ENCODE assay signal across 21 cellular contexts in genomic region chr11:104970756-104971155, GRCh38. TPM values are rescaled to one million over a fixed set of nuclear protein-coding genes. Genes with fewer than 3 reads are reported as not detected.
A peak's percentile ranks its signal among the peaks of the same experiment; 100 is the strongest.
DNase-seq lines count a peak whose midpoint lies in the region; ATAC-seq lines count a peak whose summit lies in the region.
"Had no signal": no experiment of that assay in that cellular context is flagged by ENCODE, and none has a peak within 500 bp of the region (broad histone marks: within the 10 kb centered on the region; RNA-seq: fewer than 3 reads in every experiment).

No MANE protein-coding gene starts in this region.

- peaks cover 3% of the 10 kb centered on the region for H3K36me3 Mint-ChIP-seq in CD4-positive, CD25-positive, alpha-beta regulatory T cell
- peaks cover 4 to 14% (median 14%) of the 10 kb centered on the region in 3 donors for H3K36me3 Mint-ChIP-seq in immature natural killer cell
- H3K36me3 Mint-ChIP-seq in natural killer cell treated with Interleukin-12 subunit alpha and Interleukin-12 subunit beta and Interleukin-15 and Interleukin-18, amount 100 ng/mL, for 72 hours = peaks cover 53% of the 10 kb centered on the region

- H3K4me3 ChIP-seq in CD4-positive, CD25-positive, alpha-beta regulatory T cell (ENCODE audit: low read depth, low read length) = no peak overlapping the region
- H3K4me3 ChIP-seq: A549; BLaER1 treated with 17β-estradiol and CSF1 and Interleukin-3, amounts not matched to agents 10 nM and 100 nM had no signal

- peaks cover 0 to 2% of the 10 kb centered on the region in 2 experiments for H3K9me3 ChIP-seq in CD4-positive, CD25-positive, alpha-beta regulatory T cell (ENCODE audit: control insufficient read depth in 2 of 2, low read length in 2 of 2)

- no peaks in the 10 kb centered on the region for H3K27me3 ChIP-seq in CD4-positive, CD25-positive, alpha-beta regulatory T cell (ENCODE audit: control insufficient read depth, insufficient read depth, low read length)
- H3K27me3 ChIP-seq: BLaER1 treated with 17β-estradiol and CSF1 and Interleukin-3, amounts not matched to agents 10 nM and 100 nM had no signal

- H3K36me3 ChIP-seq in CD4-positive, CD25-positive, alpha-beta regulatory T cell (ENCODE audit: control insufficient read depth, insufficient read depth, low read length) = no peaks in the 10 kb centered on the region

- peaks cover 21% of the 10 kb centered on the region for H3K4me1 ChIP-seq in CD4-positive, CD25-positive, alpha-beta regulatory T cell (ENCODE audit: control insufficient read depth, insufficient read depth, low read length, poor library complexity, severe bottlenecking)
- H3K4me1 ChIP-seq: A549 had no signal

- peak overlapping the region in 2 of 3 donors; percentile 9 to 29 for H3K27ac Mint-ChIP-seq in CD4-positive, CD25-positive, alpha-beta regulatory T cell
- H3K27ac Mint-ChIP-seq in immature natural killer cell = peak overlapping the region in 4 of 6 donors; percentile 7 to 98 (median 58)
- peak overlapping the region; percentile 95 to 100 for H3K27ac Mint-ChIP-seq in natural killer cell treated with Interleukin-12 subunit alpha and Interleukin-12 subunit beta and Interleukin-15 and Interleukin-18, amount 100 ng/mL, for 72 hours
- H3K27ac Mint-ChIP-seq: B cell had no signal

- no peak overlapping the region for H3K4me3 Mint-ChIP-seq in CD4-positive, CD25-positive, alpha-beta regulatory T cell
- H3K4me3 Mint-ChIP-seq in immature natural killer cell = no peak overlapping the region
- no peak overlapping the region for H3K4me3 Mint-ChIP-seq in natural killer cell treated with Interleukin-12 subunit alpha and Interleukin-12 subunit beta and Interleukin-15 and Interleukin-18, amount 100 ng/mL, for 72 hours
- H3K4me3 Mint-ChIP-seq: CD4-positive, alpha-beta memory T cell had no signal

- peaks cover 0 to 14% (median 7%) of the 10 kb centered on the region in 7 donors for H3K9me3 Mint-ChIP-seq in CD4-positive, CD25-positive, alpha-beta regulatory T cell
- peaks cover 3 to 36% (median 17%) of the 10 kb centered on the region in 6 donors for H3K9me3 Mint-ChIP-seq in immature natural killer cell
- H3K9me3 Mint-ChIP-seq in natural killer cell treated with Interleukin-12 subunit alpha and Interleukin-12 subunit beta and Interleukin-15 and Interleukin-18, amount 100 ng/mL, for 72 hours = no peaks in the 10 kb centered on the region

- H3K27ac ChIP-seq in CD4-positive, CD25-positive, alpha-beta regulatory T cell (ENCODE audit: insufficient read depth, low read length, poor library complexity, severe bottlenecking) = no peak overlapping the region
- H3K27ac ChIP-seq: 22Rv1; A549; BLaER1 treated with 17β-estradiol and CSF1 and Interleukin-3, amounts not matched to agents 10 nM and 100 nM; C4-2B had no signal

- H3K4me1 Mint-ChIP-seq in CD4-positive, CD25-positive, alpha-beta regulatory T cell = peaks cover 15 to 28% (median 23%) of the 10 kb centered on the region in 4 donors
- H3K4me1 Mint-ChIP-seq in immature natural killer cell = peaks cover 31 to 33% of the 10 kb centered on the region in 2 donors
- H3K4me1 Mint-ChIP-seq in natural killer cell treated with Interleukin-12 subunit alpha and Interleukin-12 subunit beta and Interleukin-15 and Interleukin-18, amount 100 ng/mL, for 72 hours (ENCODE audit: low read depth in 2 of 2) = peaks cover 39 to 43% of the 10 kb centered on the region in 2 donors

- H3K27me3 Mint-ChIP-seq in CD4-positive, CD25-positive, alpha-beta regulatory T cell = no peaks in the 10 kb centered on the region
- H3K27me3 Mint-ChIP-seq in immature natural killer cell (ENCODE audit: low read depth in 3 of 3) = peaks cover 0 to 2% (median 2%) of the 10 kb centered on the region in 3 donors
- no peaks in the 10 kb centered on the region for H3K27me3 Mint-ChIP-seq in natural killer cell treated with Interleukin-12 subunit alpha and Interleukin-12 subunit beta and Interleukin-15 and Interleukin-18, amount 100 ng/mL, for 72 hours
- H3K27me3 Mint-ChIP-seq: B cell; CD8-positive, alpha-beta memory T cell had no signal

- ATAC-seq in CD4-positive, CD25-positive, alpha-beta regulatory T cell (ENCODE audit: low read depth in 2 of 2) = no peak
- no peak for ATAC-seq in natural killer cell treated with Interleukin-12 subunit alpha and Interleukin-12 subunit beta and Interleukin-15 and Interleukin-18, amount 100 ng/mL, for 72 hours
- no peak for ATAC-seq in HG02840 (IDR thresholded peaks at IDR 0.05; ENCODE audit: low FRiP score, unreplicated experiment)
- ATAC-seq: A549 had no signal

- no peak for DNase-seq in CD4-positive, CD25-positive, alpha-beta regulatory T cell
- peak; percentile 62 for DNase-seq in dermis blood vessel endothelial cell
- DNase-seq in immature natural killer cell = no peak
- DNase-seq in natural killer cell treated with Interleukin-12 subunit alpha and Interleukin-12 subunit beta and Interleukin-15 and Interleukin-18, amount 100 ng/mL, for 72 hours (ENCODE audit: low spot score) = no peak
- DNase-seq in DMS153 (lab: John Stamatoyannopoulos, UW) = no peak
- DNase-seq in UCSD-AML1 (lab: John Stamatoyannopoulos, UW; ENCODE audit: unreplicated experiment) = no peak
- DNase-seq: AML-193; CD4-positive, alpha-beta memory T cell; CD8-positive, alpha-beta memory T cell; COR-L47; DMS 273 treated with DMSO at 0.1 percent for 48 hours; DMS79 treated with DMSO at 0.1 percent for 48 hours; GF-D8 had no signal

RNA-seq across cellular contexts. Expression of gene CASP4, which starts 2.4 kb away (rescaled TPM):
- total RNA-seq in CD4-positive, CD25-positive, alpha-beta regulatory T cell = 116 TPM
- 100 to 1,000 TPM; 108 to 137 (median 124) TPM for polyA plus RNA-seq in CD4-positive, CD25-positive, alpha-beta regulatory T cell
- total RNA-seq in dermis blood vessel endothelial cell = 238 and 434 TPM in 2 replicates
- polyA plus RNA-seq in immature natural killer cell = 100 to 1,000 TPM; 141 to 184 (median 142) TPM
- 100 to 1,000 TPM; 118 to 211 TPM for total RNA-seq in natural killer cell treated with Interleukin-12 subunit alpha and Interleukin-12 subunit beta and Interleukin-15 and Interleukin-18, amount 100 ng/mL, for 72 hours

RNA-seq across cellular contexts. Expression of gene CASP5, which starts 52.2 kb away (rescaled TPM):
- not detected for total RNA-seq in CD4-positive, CD25-positive, alpha-beta regulatory T cell
- polyA plus RNA-seq in CD4-positive, CD25-positive, alpha-beta regulatory T cell = under 1 TPM in 1 of 4 donors, not detected in 3; 0.24 TPM
- total RNA-seq in dermis blood vessel endothelial cell = not detected in 2 replicates
- not detected for polyA plus RNA-seq in immature natural killer cell
- under 1 TPM in 1 of 2 donors, not detected in 1; 0.33 TPM for total RNA-seq in natural killer cell treated with Interleukin-12 subunit alpha and Interleukin-12 subunit beta and Interleukin-15 and Interleukin-18, amount 100 ng/mL, for 72 hours
- total RNA-seq: A172; B cell; CD4-positive, alpha-beta memory T cell; CD8-positive, alpha-beta memory T cell had no signal
- polyA plus RNA-seq: A549; BJ; CD4-positive, alpha-beta memory T cell; CD8-positive, alpha-beta memory T cell had no signal

Comparison
In these comparisons a context has a peak if more than half of its experiments do, and no peak if none do; other contexts are left out.
1. H3K27ac Mint-ChIP-seq: peak in every context shown above with its lines; median percentile 98 in natural killer cell treated with Interleukin-12 subunit alpha and Interleukin-12 subunit beta and Interleukin-15 and Interleukin-18, amount 100 ng/mL, for 72 hours; 58 in immature natural killer cell; 19 in CD4-positive, CD25-positive, alpha-beta regulatory T cell.